Comparison of ENCODE assay signal across 15 cellular contexts in the genomic region with DNA sequence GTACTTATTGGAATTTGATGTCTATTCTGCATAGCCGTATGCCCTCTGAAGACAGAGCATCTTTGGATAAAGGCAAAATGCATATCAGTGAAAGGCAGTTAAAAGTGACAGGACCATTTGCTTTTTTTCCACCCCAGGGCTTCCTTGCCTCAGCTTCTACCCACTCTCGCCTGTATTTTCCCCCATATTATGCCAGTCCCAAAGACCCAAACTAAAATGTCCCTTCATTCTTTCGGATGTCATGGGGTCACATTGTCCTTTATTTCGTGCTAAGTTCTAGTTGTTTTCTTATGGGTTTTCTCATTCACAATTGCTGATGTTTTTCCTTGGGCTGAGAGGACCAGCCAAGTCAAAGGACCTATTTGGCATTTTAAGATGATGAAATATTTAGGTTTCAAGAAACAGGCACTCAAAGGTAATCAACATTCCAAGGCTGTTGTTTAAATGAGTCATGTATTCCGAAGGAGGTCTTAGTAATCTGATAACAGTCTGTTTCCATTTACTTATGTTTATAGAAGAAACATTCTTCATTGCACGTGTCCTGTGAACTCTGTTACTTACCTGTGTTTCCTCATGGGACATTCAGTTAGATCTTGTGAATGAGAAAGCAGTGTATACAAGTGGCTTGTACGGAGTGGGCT.
A peak's percentile ranks its signal among the peaks of the same experiment; 100 is the strongest.
DNase-seq lines count a peak whose midpoint lies in the region; ATAC-seq and TF ChIP-seq lines count a peak whose summit lies in the region.
"Had no signal": no experiment of that assay in that cellular context is flagged by ENCODE, and none has a peak within 500 bp of the region (broad histone marks: within the 10 kb centered on the region; RNA-seq: fewer than 3 reads in every experiment).

No MANE protein-coding gene starts in this region.

- H3K27ac ChIP-seq in PC-9 = peak overlapping the region; percentile 95
- H3K27ac ChIP-seq in esophagus muscularis mucosa (replicated peaks in 1 of 4) = peak overlapping the region in 3 of 4 donors; percentile 10 to 69 (median 44)
- H3K27ac ChIP-seq: neutrophil had no signal

- intact Hi-C loops in PC-9 (cut with micrococcal nuclease; ENCODE audit: unreplicated experiment) = loop anchor here (2.0 kb wide), 1 partner anchor 190 kb away; no protein-coding TSS in a partner anchor
- intact Hi-C loops in esophagus muscularis mucosa (cut with DNase I) = loop anchor here (5.0 kb wide), 1 partner anchor 35 kb away; no protein-coding TSS in a partner anchor

- peaks cover 34% of the 10 kb centered on the region for H3K4me1 ChIP-seq in PC-9 (replicated peaks; ENCODE audit: insufficient read depth)
- H3K4me1 ChIP-seq in esophagus muscularis mucosa = peaks cover 0 to 23% (median 14%) of the 10 kb centered on the region in 4 donors

- peak overlapping the region; percentile 72 for H3K4me2 ChIP-seq in PC-9

- TF ChIP-seq EP300 in esophagus muscularis mucosa (IDR thresholded peaks at IDR 0.05) = no peak

- ATAC-seq in omental fat pad (ENCODE audit: low FRiP score) = peak; percentile 37
- no peak for ATAC-seq in HG02840 (IDR thresholded peaks at IDR 0.05; ENCODE audit: low FRiP score, unreplicated experiment)
- no peak for ATAC-seq in HG03097 (IDR thresholded peaks at IDR 0.05; ENCODE audit: low FRiP score, unreplicated experiment)
- ATAC-seq: stimulated activated naive CD8-positive, alpha-beta T cell treated with anti-CD3 and anti-CD28 coated beads, Interleukin-15, amount 100 ng/mL, for 72 hours had no signal

- H3K36me3 ChIP-seq in PC-9 (ENCODE audit: low read depth) (no peaks in the 10 kb centered on the region), esophagus muscularis mucosa (no peaks in the 10 kb centered on the region)
- H3K36me3 ChIP-seq: neutrophil had no signal

- TF ChIP-seq POLR2A in esophagus muscularis mucosa (IDR thresholded peaks at IDR 0.05; ENCODE audit: low read depth) = no peak

- no peaks in the 10 kb centered on the region for H4K20me1 ChIP-seq in PC-9 (ENCODE audit: insufficient read depth)

- TF ChIP-seq CTCF in PC-9 (conservative IDR thresholded peaks at IDR 0.05) (no peak), esophagus muscularis mucosa (IDR thresholded peaks at IDR 0.05) (no peak), omental fat pad (IDR thresholded peaks at IDR 0.05) (no peak)

- peak overlapping the region; percentile 28; the same call in 1 of the 2 replicates for H3K4me3 ChIP-seq in PC-9
- no peak overlapping the region for H3K4me3 ChIP-seq in esophagus muscularis mucosa

- CTCF ChIA-PET in PC-9 (lab: Charles Lee) = no interaction called here

- DNase-seq in ELR (ENCODE audit: low read depth) = peak; percentile 70
- peak; percentile 1 to 100 for DNase-seq in PC-9
- no peak for DNase-seq in esophagus muscularis mucosa (ENCODE audit: extremely low spot score)
- DNase-seq in omental fat pad (ENCODE audit: low spot score) = no peak
- DNase-seq in occipital lobe (lab: John Stamatoyannopoulos, UW) = no peak
- DNase-seq in central memory CD4-positive, alpha-beta T cell = no peak
- DNase-seq: activated CD4-positive, alpha-beta T cell treated with anti-CD3 and anti-CD28 coated beads for 1 hour; activated gamma-delta T cell; CD4-positive, alpha-beta memory T cell; Right ventricle myocardium superior; stimulated activated CD4-positive, alpha-beta T cell treated with anti-CD3 and anti-CD28 coated beads, Interleukin-2, amount 100 ng/mL, for 24 hours; stimulated activated naive CD8-positive, alpha-beta T cell treated with anti-CD3 and anti-CD28 coated beads, Interleukin-15, amount 100 ng/mL, for 72 hours had no signal

- POLR2A ChIA-PET in PC-9 (lab: Charles Lee; ENCODE audit: unreplicated experiment) = no interaction called here

- H3K9me3 ChIP-seq in PC-9 (ENCODE audit: insufficient read depth, low read depth) = 0 out of 2 replicates have a peak, but pooled peaks cover 5% of the 10 kb centered on the region
- H3K9me3 ChIP-seq in esophagus muscularis mucosa = no peaks in the 10 kb centered on the region
- H3K9me3 ChIP-seq: neutrophil had no signal

- H2AFZ ChIP-seq in PC-9 = peak overlapping the region; percentile 4

- H3K27me3 ChIP-seq in PC-9 (ENCODE audit: insufficient read depth, low read depth) (no peaks in the 10 kb centered on the region), esophagus muscularis mucosa (no peaks in the 10 kb centered on the region)
- H3K27me3 ChIP-seq: neutrophil had no signal

- no TSS peak for BruUV-seq in PC-9 (replicated peaks; lab: Mats Ljungman, UMichigan)

- H3F3A ChIP-seq in PC-9 (ENCODE audit: insufficient read depth, low read depth) = peaks cover 19% of the 10 kb centered on the region

- H3K79me2 ChIP-seq in PC-9 (ENCODE audit: low read depth) = no peaks in the 10 kb centered on the region

- 67% methylated on average over 7 of the region's 7 CpGs for WGBS in esophagus muscularis mucosa

- H3K9me2 ChIP-seq in PC-9 (ENCODE audit: insufficient read depth) = no peaks in the 10 kb centered on the region

Comparison
In these comparisons a context has a peak if more than half of its experiments do, and no peak if none do; other contexts are left out.
1. DNase-seq: peak in ELR (single experiment) and PC-9 (2 of 2); none in esophagus muscularis mucosa (single experiment), omental fat pad (single experiment), occipital lobe (single experiment) and central memory CD4-positive, alpha-beta T cell (single experiment).